ENCODE assay signal across 11 cellular contexts in the genomic region with DNA sequence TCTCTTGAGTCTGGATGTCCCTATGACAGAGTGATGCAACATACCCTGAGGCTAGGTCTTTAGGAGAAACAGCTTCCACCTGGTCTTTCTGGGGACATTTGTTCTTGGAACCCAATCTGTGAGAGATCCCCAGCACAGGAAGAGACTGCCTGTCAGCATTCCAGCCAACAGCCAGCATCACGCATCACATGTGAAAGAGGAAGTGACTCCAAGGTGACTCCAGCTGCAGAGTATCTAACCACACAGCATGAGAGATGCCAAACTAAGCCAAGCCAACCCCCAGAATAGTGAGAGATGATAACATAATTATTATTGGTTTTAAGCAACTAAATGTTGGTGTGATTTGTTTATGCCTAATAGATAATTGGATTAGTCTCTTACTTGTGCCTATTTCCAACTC. TPM values are rescaled to one million over a fixed set of nuclear protein-coding genes. Genes with fewer than 3 reads are reported as not detected.
DNase-seq lines count a peak whose midpoint lies in the region; ATAC-seq and TF ChIP-seq lines count a peak whose summit lies in the region.
"Had no signal": no experiment of that assay in that cellular context is flagged by ENCODE, and none has a peak within 500 bp of the region (broad histone marks: within the 10 kb centered on the region; RNA-seq: fewer than 3 reads in every experiment).

No MANE protein-coding gene starts in this region.

- no peak for TF ChIP-seq CTCF in chondrocyte (IDR thresholded peaks at IDR 0.05)

- no peaks in the 10 kb centered on the region for H3K36me3 Mint-ChIP-seq in chondrocyte (ENCODE audit: low read depth)

- no peak overlapping the region for H3K27ac Mint-ChIP-seq in chondrocyte (ENCODE audit: unreplicated experiment)
- H3K27ac Mint-ChIP-seq: activated T-cell treated with anti-CD3 and anti-CD28 coated beads, Interleukin-2, amount 50 U/mL, for 24 hours had no signal

- no peak overlapping the region for H3K4me3 Mint-ChIP-seq in chondrocyte (ENCODE audit: unreplicated experiment)
- H3K4me3 Mint-ChIP-seq: activated T-cell treated with anti-CD3 and anti-CD28 coated beads, Interleukin-2, amount 50 U/mL, for 24 hours had no signal

- peak; percentile 89 for DNase-seq in RPMI8226
- peak; percentile 71 to 80 for DNase-seq in lung microvascular endothelial cell (ENCODE audit: low read depth in 2 of 2)
- no peak for DNase-seq in stimulated activated CD8-positive, alpha-beta memory T cell treated with anti-CD3 and anti-CD28 coated beads, Interleukin-4, amount 100 ng/mL, for 48 hours
- no peak for DNase-seq in stimulated activated CD4-positive, alpha-beta T cell treated with anti-CD3 and anti-CD28 coated beads, Interleukin-4, amount 100 ng/mL, for 24 hours
- DNase-seq in chondrocyte (ENCODE audit: low spot score): no peak
- DNase-seq in NCI-H2227 treated with DMSO at 0.1 percent for 48 hours (lab: John Stamatoyannopoulos, UW): no peak
- DNase-seq: activated T-cell treated with anti-CD3 and anti-CD28 coated beads, Interleukin-2, amount 50 U/mL, for 24 hours; NCI-H446 treated with DMSO at 0.1 percent for 48 hours; stimulated activated CD4-positive, alpha-beta T cell treated with anti-CD3 and anti-CD28 coated beads, Interleukin-2, amount 100 ng/mL, for 24 hours had no signal

- H3K9me3 Mint-ChIP-seq in chondrocyte (ENCODE audit: low read depth): no peaks in the 10 kb centered on the region
- H3K9me3 Mint-ChIP-seq: activated T-cell treated with anti-CD3 and anti-CD28 coated beads, Interleukin-2, amount 50 U/mL, for 24 hours had no signal

- H3K27me3 Mint-ChIP-seq in chondrocyte (ENCODE audit: low read depth): peaks cover 12% of the 10 kb centered on the region
- H3K27me3 Mint-ChIP-seq: activated T-cell treated with anti-CD3 and anti-CD28 coated beads, Interleukin-2, amount 50 U/mL, for 24 hours had no signal

- no peaks in the 10 kb centered on the region for H3K4me1 Mint-ChIP-seq in chondrocyte (ENCODE audit: low read depth)

- ATAC-seq in GM18520 (IDR thresholded peaks at IDR 0.05; ENCODE audit: unreplicated experiment): peak; percentile 50
- ATAC-seq in HG02852 (IDR thresholded peaks at IDR 0.05; ENCODE audit: unreplicated experiment): peak; percentile 82

RNA-seq across cellular contexts. Expression of a gene that starts 35.7 kb away (rescaled TPM):
- total RNA-seq in lung microvascular endothelial cell (not detected in 2 replicates), chondrocyte (not detected in 3 replicates)

RNA-seq across cellular contexts. Expression of a gene that starts 59.6 kb away (rescaled TPM):
- total RNA-seq in lung microvascular endothelial cell: 18.5 and 27.8 TPM in 2 replicates
- total RNA-seq in chondrocyte: 29.9 to 30.7 TPM (median 30.1 TPM) in 3 replicates

Comparison
In these comparisons a context has a peak if more than half of its experiments do, and no peak if none do; other contexts are left out.
1. DNase-seq: peak in RPMI8226 (single experiment) and lung microvascular endothelial cell (2 of 2); none in stimulated activated CD8-positive, alpha-beta memory T cell treated with anti-CD3 and anti-CD28 coated beads, Interleukin-4, amount 100 ng/mL, for 48 hours (single experiment), stimulated activated CD4-positive, alpha-beta T cell treated with anti-CD3 and anti-CD28 coated beads, Interleukin-4, amount 100 ng/mL, for 24 hours (single experiment), chondrocyte (single experiment) and NCI-H2227 treated with DMSO at 0.1 percent for 48 hours (single experiment).